In genomic region chr5:54013556-54014157, GRCh38 we compare ENCODE assay signal across 7 cellular contexts.
DNase-seq lines count a peak whose midpoint lies in the region; ATAC-seq and TF ChIP-seq lines count a peak whose summit lies in the region.

No MANE protein-coding gene starts in this region.

- H3K4me3 ChIP-seq in HEK293 (ENCODE audit: low read depth, low read length), result no peak overlapping the region

- no peak for TF ChIP-seq CTCF in HEK293 (tag by site-specific recombination; IDR thresholded peaks at IDR 0.05)

- ATAC-seq in esophagus mucosa, result peak; percentile 98

- H3K9me3 ChIP-seq in HEK293 (ENCODE audit: control insufficient read depth, insufficient read depth, low read depth, low read length), result no peaks in the 10 kb centered on the region

- peak; percentile 95 for DNase-seq in SIG-M5 treated with dmso at 0.1 percent for 504 hours (lab: John Stamatoyannopoulos, UW; ENCODE audit: unreplicated experiment)
- peak; percentile 12 for DNase-seq in stimulated activated CD4-positive, alpha-beta T cell treated with anti-CD3 and anti-CD28 coated beads, Interleukin-4, amount 100 ng/mL, for 24 hours
- no peak for DNase-seq in cortex of kidney (lab: John Stamatoyannopoulos, UW)
- no peak for DNase-seq in SHP77 treated with DMSO at 0.1 percent for 48 hours (lab: John Stamatoyannopoulos, UW)
- DNase-seq in NCI-H1048 (lab: John Stamatoyannopoulos, UW), result no peak

- no peaks in the 10 kb centered on the region for H3K4me1 ChIP-seq in HEK293 (ENCODE audit: control insufficient read depth, insufficient read depth, low read length)

- no peaks in the 10 kb centered on the region for H3K36me3 ChIP-seq in HEK293 (ENCODE audit: control insufficient read depth in 2 of 2, insufficient read depth in 1 of 2, low read length in 2 of 2)

- H3K27ac ChIP-seq in HEK293 (ENCODE audit: extremely low read depth, low read depth, low read length), result no peak overlapping the region

- CTCF ChIA-PET in HEK293 (lab: Yijun Ruan, JAX), result no interaction called here

- POLR2A ChIA-PET in HEK293 (lab: Yijun Ruan, JAX), result no interaction called here

TF ChIP-seq in HEK293, 187 proteins besides CTCF, POLR2A, EP300 and RAD21:
- TF ChIP-seq ZNF174 (tag by site-specific recombination; IDR thresholded peaks at IDR 0.05) (no peak), KLF1 (tag by site-specific recombination; IDR thresholded peaks at IDR 0.05) (0 out of 2 replicates have a peak, but pooled peaks have one; percentile 17), SETDB1 (IDR thresholded peaks at IDR 0.05; ENCODE audit: insufficient read length, low read length) (peak; percentile 82), ZNF513 (tag by site-specific recombination; IDR thresholded peaks at IDR 0.05) (no peak), KLF16 (tag by site-specific recombination; IDR thresholded peaks at IDR 0.05) (no peak), ZNF175 (tag by site-specific recombination; IDR thresholded peaks at IDR 0.05) (no peak), ZNF37A (tag by site-specific recombination; IDR thresholded peaks at IDR 0.05) (no peak), KLF9 (tag by site-specific recombination; IDR thresholded peaks at IDR 0.05; ENCODE audit: low read depth) (no peak), REPIN1 (tag by site-specific recombination; IDR thresholded peaks at IDR 0.05; ENCODE audit: low read depth) (no peak), ZBTB48 (tag by site-specific recombination; IDR thresholded peaks at IDR 0.05) (no peak), ZNF221 (tag by site-specific recombination; IDR thresholded peaks at IDR 0.05; ENCODE audit: borderline replicate concordance) (no peak), ZNF555 (tag by site-specific recombination; conservative IDR thresholded peaks at IDR 0.05) (no peak), ZNF692 (tag by site-specific recombination; IDR thresholded peaks at IDR 0.05) (0 out of 2 replicates have a peak, but pooled peaks have one; percentile 21), ZBTB20 (tag by site-specific recombination; IDR thresholded peaks at IDR 0.05) (no peak), ZNF791 (tag by site-specific recombination; IDR thresholded peaks at IDR 0.05) (no peak), ZNF600 (tag by site-specific recombination; IDR thresholded peaks at IDR 0.05) (no peak), ZNF621 (tag by site-specific recombination; IDR thresholded peaks at IDR 0.05) (no peak), ZNF398 (tag by site-specific recombination; IDR thresholded peaks at IDR 0.05) (peak; percentile 19; the same call in 1 of the 2 replicates), ZNF843 (tag by site-specific recombination; IDR thresholded peaks at IDR 0.05) (no peak), ZNF571 (tag by site-specific recombination; IDR thresholded peaks at IDR 0.05) (no peak), ZNF138 (tag by site-specific recombination; IDR thresholded peaks at IDR 0.05; ENCODE audit: borderline replicate concordance) (no peak)

Comparison
In these comparisons a context has a peak if more than half of its experiments do, and no peak if none do; other contexts are left out.
1. DNase-seq: peak in SIG-M5 treated with dmso at 0.1 percent for 504 hours (single experiment) and stimulated activated CD4-positive, alpha-beta T cell treated with anti-CD3 and anti-CD28 coated beads, Interleukin-4, amount 100 ng/mL, for 24 hours (single experiment); none in cortex of kidney (single experiment), SHP77 treated with DMSO at 0.1 percent for 48 hours (single experiment) and NCI-H1048 (single experiment).